24 cellular contexts compared by ENCODE assay signal in the genomic region with DNA sequence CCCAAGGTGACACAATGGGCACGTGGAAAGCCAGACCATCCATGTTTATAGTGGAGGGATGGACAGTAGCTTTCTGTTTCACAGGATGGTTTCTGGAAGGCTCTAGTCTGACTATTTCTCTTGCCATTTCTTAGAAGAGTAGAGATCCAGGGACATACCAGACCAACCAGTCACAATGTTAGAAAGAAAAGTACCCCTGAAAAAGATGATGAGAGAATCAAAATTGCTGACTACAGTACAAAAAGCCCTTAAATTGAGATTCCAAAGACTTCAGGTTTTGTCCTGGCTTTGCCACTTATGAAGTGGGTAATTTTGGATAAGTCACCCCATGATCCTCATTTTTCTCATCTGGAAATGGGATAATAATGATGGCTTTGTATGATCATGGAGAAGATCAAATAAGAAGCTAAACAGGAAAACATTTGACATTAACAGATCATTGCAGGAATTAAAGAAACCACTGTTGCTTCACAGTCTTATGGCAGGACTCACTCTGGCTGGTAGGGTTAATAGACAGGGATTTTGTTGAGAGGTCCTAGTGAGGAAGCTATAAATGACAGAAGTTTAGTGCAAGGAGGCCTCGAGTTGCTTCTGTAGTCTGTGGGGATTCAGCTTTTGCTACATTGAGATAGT.
"Had no signal": no experiment of that assay in that cellular context is flagged by ENCODE, and none has a peak within 500 bp of the region (broad histone marks: within the 10 kb centered on the region; RNA-seq: fewer than 3 reads in every experiment).

No MANE protein-coding gene starts in this region.

- H3K36me3 ChIP-seq: gastrocnemius medialis, heart left ventricle, left ventricle myocardium inferior, neutrophil, suprapubic skin, transverse colon, WERI-Rb-1 had no signal

- H3K4me3 ChIP-seq: gastrocnemius medialis, heart left ventricle, left ventricle myocardium inferior, suprapubic skin, transverse colon had no signal

- DNase-seq: activated CD4-positive, alpha-beta T cell treated with anti-CD3 and anti-CD28 coated beads for 1 hour; activated CD8-positive, alpha-beta memory T cell treated with anti-CD3 and anti-CD28 coated beads for 24 hours; activated CD8-positive, alpha-beta memory T cell treated with anti-CD3 and anti-CD28 coated beads, Interleukin-2, amount 50 U/mL, for 48 hours; activated effector memory CD4-positive, alpha-beta T cell treated with anti-CD3 and anti-CD28 coated beads, Interleukin-2, amount 50 U/mL, for 16 hours; activated naive CD4-positive, alpha-beta T cell treated with anti-CD3 and anti-CD28 coated beads, Interleukin-2, amount 50 U/mL, for 16 hours; activated T-cell treated with anti-CD3 and anti-CD28 coated beads, Interleukin-2, amount 50 U/mL, for 48 hours; aorta; cerebellar nuclear complex; cortex of kidney; erythroblast; gastrocnemius medialis; heart left ventricle; left ventricle myocardium inferior; mammary epithelial cell; naive B cell; posterior cingulate gyrus; stimulated activated naive CD8-positive, alpha-beta T cell treated with anti-CD3 and anti-CD28 coated beads, Interleukin-15, amount 100 ng/mL, for 72 hours; SW 1271; transverse colon; WERI-Rb-1 had no signal

- ATAC-seq: gastrocnemius medialis; stimulated activated naive CD8-positive, alpha-beta T cell treated with anti-CD3 and anti-CD28 coated beads, Interleukin-15, amount 100 ng/mL, for 72 hours had no signal

- H3K36me3 Mint-ChIP-seq: naive B cell had no signal

- FAIRE-seq: bronchial epithelial cell, endometrium had no signal

- H3K9me3 Mint-ChIP-seq: naive B cell; stimulated activated naive CD8-positive, alpha-beta T cell treated with anti-CD3 and anti-CD28 coated beads, Interleukin-15, amount 100 ng/mL, for 72 hours had no signal

- H3K27me3 ChIP-seq: gastrocnemius medialis, heart left ventricle, neutrophil, suprapubic skin, transverse colon had no signal

- H3K9me3 ChIP-seq: gastrocnemius medialis, heart left ventricle, left ventricle myocardium inferior, neutrophil, suprapubic skin, transverse colon had no signal

- H3K4me3 Mint-ChIP-seq: naive B cell; stimulated activated naive CD8-positive, alpha-beta T cell treated with anti-CD3 and anti-CD28 coated beads, Interleukin-15, amount 100 ng/mL, for 72 hours had no signal

- H3K4me1 Mint-ChIP-seq: naive B cell; stimulated activated naive CD8-positive, alpha-beta T cell treated with anti-CD3 and anti-CD28 coated beads, Interleukin-15, amount 100 ng/mL, for 72 hours had no signal

- H3K27ac ChIP-seq: gastrocnemius medialis, left ventricle myocardium inferior, neutrophil, suprapubic skin, transverse colon, WERI-Rb-1 had no signal

- H3K27ac Mint-ChIP-seq: naive B cell; stimulated activated naive CD8-positive, alpha-beta T cell treated with anti-CD3 and anti-CD28 coated beads, Interleukin-15, amount 100 ng/mL, for 72 hours had no signal

- H3K4me1 ChIP-seq: left ventricle myocardium inferior, suprapubic skin, transverse colon had no signal
